ENCODE assay signal across 14 cellular contexts in the genomic region with DNA sequence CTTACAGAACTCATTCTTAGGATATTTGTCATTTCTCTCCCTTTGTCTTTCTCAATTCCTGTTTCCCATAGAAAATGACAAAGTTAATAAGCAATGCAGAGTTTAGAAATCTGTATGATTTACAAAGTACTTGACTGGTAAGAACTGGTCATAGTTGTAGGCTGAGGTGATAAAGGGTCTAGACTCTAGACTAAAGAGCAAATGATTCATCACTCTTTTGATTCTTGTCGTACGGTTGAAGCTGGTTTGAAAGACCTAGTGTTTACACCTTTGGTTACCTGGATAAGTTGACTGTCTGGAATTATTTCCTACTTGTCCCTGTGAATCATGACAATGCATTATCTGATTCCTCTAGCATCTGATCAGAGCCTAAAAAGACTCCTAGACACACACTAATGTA. TPM values are rescaled to one million over a fixed set of nuclear protein-coding genes. Genes with fewer than 3 reads are reported as not detected.
DNase-seq lines count a peak whose midpoint lies in the region; ATAC-seq and TF ChIP-seq lines count a peak whose summit lies in the region.
"Had no signal": no experiment of that assay in that cellular context is flagged by ENCODE, and none has a peak within 500 bp of the region (broad histone marks: within the 10 kb centered on the region; RNA-seq: fewer than 3 reads in every experiment).

No MANE protein-coding gene starts in this region.

- H3K4me3 Mint-ChIP-seq in activated naive CD8-positive, alpha-beta T cell treated with anti-CD3 and anti-CD28 coated beads, Interleukin-2, amount 50 U/mL, for 24 hours: no peak overlapping the region
- no peak overlapping the region for H3K4me3 Mint-ChIP-seq in osteocyte (ENCODE audit: unreplicated experiment)
- H3K4me3 Mint-ChIP-seq: CD8-positive, alpha-beta T cell; neural crest cell had no signal

- H3K27ac Mint-ChIP-seq in activated naive CD8-positive, alpha-beta T cell treated with anti-CD3 and anti-CD28 coated beads, Interleukin-2, amount 50 U/mL, for 24 hours: peak overlapping the region; percentile 19
- H3K27ac Mint-ChIP-seq in osteocyte (ENCODE audit: unreplicated experiment): peak overlapping the region; percentile 25
- H3K27ac Mint-ChIP-seq: CD8-positive, alpha-beta T cell had no signal

- ATAC-seq in GM21390 (IDR thresholded peaks at IDR 0.05; ENCODE audit: unreplicated experiment): peak; percentile 23
- ATAC-seq in activated naive CD8-positive, alpha-beta T cell treated with anti-CD3 and anti-CD28 coated beads, Interleukin-2, amount 50 U/mL, for 24 hours: peak; percentile 88
- ATAC-seq: CD8-positive, alpha-beta T cell had no signal

- peak; percentile 28 for DNase-seq in EH (ENCODE audit: low read depth)
- no peak for DNase-seq in activated naive CD8-positive, alpha-beta T cell treated with anti-CD3 and anti-CD28 coated beads, Interleukin-2, amount 50 U/mL, for 24 hours
- no peak for DNase-seq in osteocyte (ENCODE audit: extremely low spot score, unreplicated experiment)
- DNase-seq in NCI-H1105 treated with DMSO at 0.1 percent for 48 hours (lab: John Stamatoyannopoulos, UW): no peak
- DNase-seq in stimulated activated CD8-positive, alpha-beta memory T cell treated with anti-CD3 and anti-CD28 coated beads, Interleukin-4, amount 100 ng/mL, for 48 hours: no peak
- DNase-seq in GM13976 (ENCODE audit: low spot score): no peak
- DNase-seq: CD8-positive, alpha-beta T cell; hypothalamus; NCI-H2227 treated with DMSO at 0.1 percent for 48 hours; sigmoid colon; SW 1271 had no signal

- peaks cover 26% of the 10 kb centered on the region for H3K9me3 Mint-ChIP-seq in activated naive CD8-positive, alpha-beta T cell treated with anti-CD3 and anti-CD28 coated beads, Interleukin-2, amount 50 U/mL, for 24 hours
- H3K9me3 Mint-ChIP-seq in osteocyte (ENCODE audit: unreplicated experiment): no peaks in the 10 kb centered on the region
- H3K9me3 Mint-ChIP-seq: CD8-positive, alpha-beta T cell; neural crest cell had no signal

- peaks cover 58% of the 10 kb centered on the region for H3K4me1 Mint-ChIP-seq in activated naive CD8-positive, alpha-beta T cell treated with anti-CD3 and anti-CD28 coated beads, Interleukin-2, amount 50 U/mL, for 24 hours
- H3K4me1 Mint-ChIP-seq in osteocyte (ENCODE audit: unreplicated experiment): peaks cover 23% of the 10 kb centered on the region
- H3K4me1 Mint-ChIP-seq: neural crest cell had no signal

- no peaks in the 10 kb centered on the region for H3K36me3 Mint-ChIP-seq in activated naive CD8-positive, alpha-beta T cell treated with anti-CD3 and anti-CD28 coated beads, Interleukin-2, amount 50 U/mL, for 24 hours (ENCODE audit: low read depth)
- no peaks in the 10 kb centered on the region for H3K36me3 Mint-ChIP-seq in osteocyte (ENCODE audit: unreplicated experiment)
- H3K36me3 Mint-ChIP-seq: CD8-positive, alpha-beta T cell had no signal

- H3K27me3 Mint-ChIP-seq in activated naive CD8-positive, alpha-beta T cell treated with anti-CD3 and anti-CD28 coated beads, Interleukin-2, amount 50 U/mL, for 24 hours: no peaks in the 10 kb centered on the region
- H3K27me3 Mint-ChIP-seq in osteocyte (ENCODE audit: unreplicated experiment): no peaks in the 10 kb centered on the region

- TF ChIP-seq CTCF in osteocyte (IDR thresholded peaks at IDR 0.05) (no peak), GM13976 (IDR thresholded peaks at IDR 0.05; ENCODE audit: borderline replicate concordance, control extremely low read depth, extremely low read depth, insufficient read depth, missing control alignments) (no peak)

- in situ Hi-C loops in GM13976 (cut with MboI; ENCODE audit: low sequenced_read_pairs, unreplicated experiment): no loop called here

RNA-seq across cellular contexts. Expression of a gene that starts 58.9 kb away (rescaled TPM):
- total RNA-seq in osteocyte: 0.16 and 0.29 TPM in 2 replicates
- total RNA-seq: CD8-positive, alpha-beta T cell; endothelial cell of umbilical vein had no signal
